Comparison of ENCODE assay signal across 8 cellular contexts in the genomic region with DNA sequence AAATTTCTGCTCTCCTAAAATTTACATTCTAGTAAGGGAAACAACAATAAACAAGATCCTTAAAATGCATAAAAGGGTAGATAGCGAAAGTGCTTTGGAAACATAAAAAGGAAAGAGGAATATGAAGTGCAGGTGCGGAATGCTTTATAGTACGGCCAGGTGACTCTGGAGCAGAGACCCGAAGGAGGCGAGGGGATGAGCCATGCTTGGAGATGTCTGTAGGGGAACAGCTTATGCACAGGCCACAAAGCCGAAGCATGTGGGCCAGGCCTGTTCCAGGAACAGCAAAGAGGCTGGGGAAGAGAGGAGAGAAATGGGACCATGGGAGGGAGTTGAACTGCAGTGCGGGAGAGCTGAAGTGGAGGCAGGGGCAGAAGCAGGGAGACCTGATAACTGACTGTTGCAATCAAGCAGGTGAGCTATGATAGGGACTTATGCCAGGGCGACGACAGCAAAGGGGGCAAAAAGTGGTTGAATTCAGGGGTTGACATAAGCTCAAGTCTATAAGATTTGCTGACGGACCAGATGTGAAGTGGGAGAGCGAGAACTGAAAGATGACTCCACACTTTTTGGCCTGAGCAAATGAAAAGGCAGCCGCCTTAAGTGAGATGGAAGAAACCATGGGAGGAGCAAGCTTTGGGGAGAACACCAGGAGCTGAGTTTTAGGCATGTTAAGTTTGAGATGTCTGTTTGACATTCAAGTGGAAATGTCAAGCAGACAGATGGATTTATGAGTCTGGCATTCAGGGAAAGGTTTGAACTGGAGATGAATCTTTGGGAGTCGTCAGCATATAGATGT.
DNase-seq lines count a peak whose midpoint lies in the region; ATAC-seq, FAIRE-seq and TF ChIP-seq lines count a peak whose summit lies in the region.

No MANE protein-coding gene starts in this region.

- H2AFZ ChIP-seq in DND-41 (ENCODE audit: low read depth, low read length) (peak overlapping the region; percentile 85), PC-3 (ENCODE audit: low read length) (peak overlapping the region; percentile 98)

- H3K36me3 Mint-ChIP-seq in endothelial cell (ENCODE audit: low read depth, unreplicated experiment), result no peaks in the 10 kb centered on the region

- no peak for TF ChIP-seq EP300 in ovary (IDR thresholded peaks at IDR 0.05)

- H3K9ac ChIP-seq in DND-41 (ENCODE audit: low read depth, low read length) (peak overlapping the region; percentile 95), PC-3 (ENCODE audit: low read length) (peak overlapping the region; percentile 100)

- no peak for TF ChIP-seq POLR2A in ovary (IDR thresholded peaks at IDR 0.05)

- DNase-seq in DND-41, result no peak
- DNase-seq in PC-3, result no peak
- no peak for DNase-seq in endothelial cell (ENCODE audit: low spot score)
- no peak for DNase-seq in ovary
- no peak for DNase-seq in frontal cortex (ENCODE audit: low spot score in 2 of 2)
- no peak for DNase-seq in D721Med (ENCODE audit: insufficient read length, low spot score)
- no peak for DNase-seq in DMS153 treated with DMSO at 0.1 percent for 48 hours (lab: John Stamatoyannopoulos, UW; ENCODE audit: unreplicated experiment)
- no peak for DNase-seq in retina

- H3K4me1 ChIP-seq in DND-41 (ENCODE audit: insufficient read depth, low read length), result peaks cover 26% of the 10 kb centered on the region
- peaks cover 15% of the 10 kb centered on the region for H3K4me1 ChIP-seq in PC-3 (ENCODE audit: insufficient read depth, low read length)
- peaks cover 4% of the 10 kb centered on the region for H3K4me1 ChIP-seq in ovary (ENCODE audit: insufficient read depth)

- H3K9me3 ChIP-seq in DND-41 (ENCODE audit: insufficient read depth, low read length, severe bottlenecking), result no peaks in the 10 kb centered on the region
- no peaks in the 10 kb centered on the region for H3K9me3 ChIP-seq in PC-3 (ENCODE audit: low read length)
- H3K9me3 ChIP-seq in ovary, result no peaks in the 10 kb centered on the region

- CTCF ChIA-PET in PC-3 (lab: Charles Lee), result no interaction called here

- WGBS in ovary, 3 donors, result 58 to 62% (median 59%) methylated on average over 13 of the region's 13 CpGs

- H3K4me3 Mint-ChIP-seq in endothelial cell (ENCODE audit: unreplicated experiment), result peak overlapping the region; percentile 96

- peak overlapping the region; percentile 87 for H3K27ac ChIP-seq in DND-41 (ENCODE audit: low read length)
- peak overlapping the region; percentile 23; the same call in 1 of the 2 replicates for H3K27ac ChIP-seq in PC-3 (ENCODE audit: low read length)
- H3K27ac ChIP-seq in ovary, result no peak overlapping the region

- intact Hi-C loops in PC-3 (cut with micrococcal nuclease) (loop anchor here (2.0 kb wide), 1 partner anchor 41 kb away; no protein-coding TSS in a partner anchor), ovary (cut with DNase I) (no loop called here)

- no peaks in the 10 kb centered on the region for H3F3A ChIP-seq in PC-3 (ENCODE audit: low read length, unreplicated experiment)

- H4K20me1 ChIP-seq in DND-41 (ENCODE audit: insufficient read depth, low read length) (peaks cover 26% of the 10 kb centered on the region), PC-3 (ENCODE audit: low read length) (peaks cover 27% of the 10 kb centered on the region)

- H3K4me2 ChIP-seq in DND-41 (ENCODE audit: insufficient read depth, low read length) (peak overlapping the region; percentile 62), PC-3 (ENCODE audit: low read length) (peak overlapping the region; percentile 93)

- H3K4me3 ChIP-seq in DND-41 (ENCODE audit: low read depth in 1 of 2, low read length in 2 of 2) (peak overlapping the region; percentile 73 to 74; a peak in 3 of 4 replicates), PC-3 (ENCODE audit: low read length) (peak overlapping the region; percentile 93), ovary (peak overlapping the region; percentile 93)

- H3K9me3 Mint-ChIP-seq in endothelial cell (ENCODE audit: unreplicated experiment), result no peaks in the 10 kb centered on the region

- POLR2A ChIA-PET in PC-3 (lab: Charles Lee; ENCODE audit: unreplicated experiment), result no interaction called here

- H3K27me3 ChIP-seq in DND-41 (ENCODE audit: insufficient read depth, low read length, poor library complexity) (peaks cover 5% of the 10 kb centered on the region), PC-3 (ENCODE audit: low read length) (no peaks in the 10 kb centered on the region), ovary (no peaks in the 10 kb centered on the region)

- no TSS peak for BruUV-seq in PC-3 (replicated peaks; lab: Mats Ljungman, UMichigan)

- peaks cover 47% of the 10 kb centered on the region for H3K79me2 ChIP-seq in DND-41 (ENCODE audit: insufficient read depth, low read length)
- peaks cover 48% of the 10 kb centered on the region for H3K79me2 ChIP-seq in PC-3 (ENCODE audit: low read length)

- FAIRE-seq in frontal cortex (lab: Jason Lieb, UNC) (no peak), D721Med (lab: Jason Lieb, UNC) (no peak)

- H3K36me3 ChIP-seq in DND-41 (ENCODE audit: insufficient read depth, low read length) (peaks cover 19% of the 10 kb centered on the region), PC-3 (ENCODE audit: low read depth, low read length) (peaks cover 9% of the 10 kb centered on the region), ovary (no peaks in the 10 kb centered on the region)

- H3K27me3 Mint-ChIP-seq in endothelial cell (ENCODE audit: unreplicated experiment), result peaks cover 3% of the 10 kb centered on the region

- TF ChIP-seq CTCF in DND-41 (IDR thresholded peaks at IDR 0.05; ENCODE audit: borderline replicate concordance, extremely low read depth, low read length, poor library complexity, severe bottlenecking) (no peak), PC-3 (conservative IDR thresholded peaks at IDR 0.05; ENCODE audit: low read depth, low read length) (no peak), endothelial cell (IDR thresholded peaks at IDR 0.05; ENCODE audit: unreplicated experiment) (no peak), ovary (IDR thresholded peaks at IDR 0.05) (no peak), D721Med (IDR thresholded peaks at IDR 0.05; ENCODE audit: insufficient read depth, missing control alignments) (no peak)

- H3K4me1 Mint-ChIP-seq in endothelial cell (ENCODE audit: unreplicated experiment), result peaks cover 23% of the 10 kb centered on the region

- ATAC-seq in DND-41 (ENCODE audit: insufficient read depth, low read depth) (no peak), PC-3 (no peak)

- H3K9me2 ChIP-seq in PC-3 (replicated peaks; ENCODE audit: low read length), result no peaks in the 10 kb centered on the region

- peak overlapping the region; percentile 21 for H3K27ac Mint-ChIP-seq in endothelial cell (ENCODE audit: unreplicated experiment)

Comparison
In these comparisons a context has a peak if more than half of its experiments do, and no peak if none do; other contexts are left out.
1. H3K27ac ChIP-seq: peak in DND-41 (single experiment) and PC-3 (single experiment); none in ovary (0 of 2).
2. Peak in every context shown above with its lines, with median percentiles within 50 percentile points of each other: H3K4me3 ChIP-seq.